In the genomic region with DNA sequence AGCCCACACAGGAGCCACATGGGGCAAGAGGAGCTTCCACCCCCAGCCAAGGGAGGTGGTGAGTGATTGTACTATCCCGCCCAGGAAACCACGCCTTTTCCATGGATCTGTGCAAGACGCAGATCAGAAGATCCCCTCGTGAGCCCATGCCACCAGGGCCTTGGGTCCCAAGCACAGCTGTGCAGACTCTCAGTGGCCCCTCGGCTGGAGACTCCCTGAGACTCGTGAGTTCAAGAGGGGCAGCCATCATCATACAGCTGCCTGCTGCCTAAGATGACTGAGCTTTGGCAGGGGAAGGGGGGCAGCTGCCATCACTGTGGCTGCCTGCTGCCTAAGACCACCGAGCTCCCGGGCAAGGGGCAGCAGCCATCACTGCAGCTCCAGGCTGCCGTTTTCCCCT, we compare ENCODE assay signal across 1 cellular context.
TF ChIP-seq lines count a peak whose summit lies in the region.

No MANE protein-coding gene starts in this region.

TF ChIP-seq in H1, 55 proteins besides CTCF, POLR2A, EP300 and RAD21:
- no peak for TF ChIP-seq NANOG (IDR thresholded peaks at IDR 0.05; ENCODE audit: insufficient read depth, low read depth, low read length, poor library complexity, severe bottlenecking)
- TF ChIP-seq TAF7 (optimal IDR thresholded peaks at IDR 0.05; ENCODE audit: borderline replicate concordance, low read depth, low read length), result no peak
- TF ChIP-seq CHD1 (IDR thresholded peaks at IDR 0.05; ENCODE audit: low read depth, low read length), result no peak
- TF ChIP-seq CREB1 (IDR thresholded peaks at IDR 0.05), result no peak
- no peak for TF ChIP-seq JUN (IDR thresholded peaks at IDR 0.05; ENCODE audit: low read depth, low read length)
- no peak for TF ChIP-seq TEAD4 (IDR thresholded peaks at IDR 0.05; ENCODE audit: low read depth, low read length)
- TF ChIP-seq RXRA (IDR thresholded peaks at IDR 0.05; ENCODE audit: insufficient read depth, low read depth, low read length), result no peak
- no peak for TF ChIP-seq KDM1A (IDR thresholded peaks at IDR 0.05; ENCODE audit: borderline replicate concordance, low read length)
- no peak for TF ChIP-seq POLR2AphosphoS5 (IDR thresholded peaks at IDR 0.05; ENCODE audit: low read depth, low read length)
- TF ChIP-seq SP1 (IDR thresholded peaks at IDR 0.05; ENCODE audit: low read depth, low read length), result no peak
- no peak for TF ChIP-seq KDM4A (IDR thresholded peaks at IDR 0.05; ENCODE audit: low read depth, low read length, severe bottlenecking)
- TF ChIP-seq TBP (IDR thresholded peaks at IDR 0.05; ENCODE audit: low read depth, low read length), result no peak
- no peak for TF ChIP-seq BRCA1 (IDR thresholded peaks at IDR 0.05; ENCODE audit: low read depth, low read length)
- no peak for TF ChIP-seq SIX5 (IDR thresholded peaks at IDR 0.05; ENCODE audit: low read depth, low read length)
